7 cellular contexts compared by ENCODE assay signal in genomic region chr12:105107497-105108371, GRCh38.
A peak's percentile ranks its signal among the peaks of the same experiment; 100 is the strongest.
DNase-seq lines count a peak whose midpoint lies in the region; ATAC-seq and TF ChIP-seq lines count a peak whose summit lies in the region.

Gene WASHC4 (plus strand): TSS chr12:105107731. CDS start chr12:105107801, 70 bp downstream.

- peak; percentile 87 for ATAC-seq in GM18511 (IDR thresholded peaks at IDR 0.05; ENCODE audit: unreplicated experiment)
- ATAC-seq in HG03025 (IDR thresholded peaks at IDR 0.05; ENCODE audit: low FRiP score, unreplicated experiment): peak; percentile 89

- peak; percentile 92 to 96 for DNase-seq in NCI-H2081 (lab: John Stamatoyannopoulos, UW)
- DNase-seq in T-helper 9 cell: peak; percentile 92
- peak; percentile 60 for DNase-seq in astrocyte of the cerebellum (ENCODE audit: low read depth)
- DNase-seq in hepatic stellate cell (ENCODE audit: low spot score): peak; percentile 96
- DNase-seq in retina: peak; percentile 96

- in situ Hi-C loops in astrocyte of the cerebellum (cut with HindIII; ENCODE audit: low sequenced_read_pairs): no loop called here

- peak within 1 kb of the TSS; percentile 87 for H3K4me3 ChIP-seq in astrocyte of the cerebellum (ENCODE audit: low read depth, low read length)

- TF ChIP-seq CTCF in astrocyte of the cerebellum (IDR thresholded peaks at IDR 0.05; ENCODE audit: low read depth, low read length, missing control alignments): no peak

Comparison
In these comparisons a context has a peak if more than half of its experiments do, and no peak if none do; other contexts are left out.
1. Peak in every context shown above with its lines: DNase-seq, ATAC-seq and H3K4me3 ChIP-seq.